ENCODE assay signal across 24 cellular contexts in genomic region chr1:210081494-210081893, GRCh38.
"Had no signal": no experiment of that assay in that cellular context is flagged by ENCODE, and none has a peak within 500 bp of the region (broad histone marks: within the 10 kb centered on the region; RNA-seq: fewer than 3 reads in every experiment).

No MANE protein-coding gene starts in this region.

- ATAC-seq: HepG2 had no signal

- H3K4me3 ChIP-seq: MG63, SJSA1, SK-N-MC had no signal

- H3K27me3 ChIP-seq: SJSA1 had no signal

- H3K9me3 ChIP-seq: MG63, SJSA1 had no signal

- DNase-seq: IMR-90; Karpas-422; KG1; MG63; NCI-H1092; NCI-H1105 treated with DMSO at 0.1 percent for 48 hours; NCI-H1417 treated with DMSO at 0.1 percent for 48 hours; NCI-H187; NCI-H2081; NCI-H2171 treated with DMSO at 0.1 percent for 48 hours; NCI-H226; NCI-H446; NCI-H510A; NCI-H524 treated with DMSO at 0.1 percent for 48 hours; NCI-H69; NCI-H774; NK-92 treated with Interleukin-12 subunit alpha and Interleukin-12 subunit beta, amount 100 ng/mL, for 24 hours; Right ventricle myocardium superior; RPMI8226; SIG-M5; T-helper 2 cell had no signal

- H3K27ac ChIP-seq: SJSA1, SK-N-MC had no signal

- H3K4me1 ChIP-seq: SJSA1 had no signal

- H3K36me3 ChIP-seq: MG63, SJSA1 had no signal
